In the genomic region with DNA sequence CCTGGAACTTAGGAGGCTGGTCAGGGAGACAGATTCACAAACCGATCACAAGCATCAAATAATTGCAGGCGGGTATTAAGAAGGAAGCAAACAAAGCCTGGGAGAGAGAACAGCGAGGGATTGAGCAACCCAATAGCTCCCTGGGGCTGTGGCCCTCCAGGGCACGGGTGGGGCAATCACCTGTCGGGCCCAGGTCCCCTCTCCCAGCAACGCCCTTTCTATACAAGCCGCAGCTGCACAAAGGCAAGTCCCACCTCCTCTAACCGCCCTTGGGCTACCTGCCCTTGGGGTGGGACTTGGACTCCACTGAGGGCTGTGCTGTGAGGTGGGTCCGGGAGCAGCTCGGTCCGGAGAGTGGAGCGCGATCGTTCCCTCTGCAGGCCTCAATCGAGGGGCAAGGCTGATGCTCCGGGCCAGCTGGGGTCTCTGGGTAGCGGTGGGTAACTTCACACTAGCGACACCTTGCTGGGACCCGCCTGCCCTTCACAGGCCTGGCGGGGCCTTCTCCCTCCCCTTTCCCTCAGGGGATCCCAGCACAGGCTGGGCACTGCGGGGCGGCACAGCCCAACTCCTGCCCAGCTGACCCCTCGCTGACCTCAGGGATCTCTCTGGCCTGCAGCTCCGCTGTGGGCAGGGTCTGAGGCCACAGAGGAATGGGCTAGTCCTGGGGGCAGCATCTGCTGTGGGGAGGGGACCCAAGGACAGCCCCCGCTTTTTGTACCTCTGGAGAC, we compare ENCODE assay signal across 8 cellular contexts. TPM values are rescaled to one million over a fixed set of nuclear protein-coding genes. Genes with fewer than 3 reads are reported as not detected.
A peak's percentile ranks its signal among the peaks of the same experiment; 100 is the strongest.
DNase-seq lines count a peak whose midpoint lies in the region; ATAC-seq and TF ChIP-seq lines count a peak whose summit lies in the region.

No MANE protein-coding gene starts in this region.

- in situ Hi-C loops in Panc1 (cut with HindIII; ENCODE audit: low pct_unique_long_range_greater_than_20kb, low sequenced_read_pairs) (no loop called here), KBM-7 (cut with MboI; ENCODE audit: low pct_unique_long_range_greater_than_20kb, low sequenced_read_pairs) (no loop called here)

- H3K9me3 ChIP-seq in Panc1 (ENCODE audit: control insufficient read depth, insufficient read depth, low read depth, low read length) (no peaks in the 10 kb centered on the region), prostate gland (no peaks in the 10 kb centered on the region)

- intact Hi-C loops in Panc1 (cut with micrococcal nuclease; ENCODE audit: unreplicated experiment), result no loop called here
- intact Hi-C loops in prostate gland (cut with DNase I), result loop anchor here (10.0 kb wide), 1 partner anchor 88 kb away; a partner anchor contains a TSS

- DNase-seq in SIG-M5 treated with dmso at 0.1 percent for 504 hours (lab: John Stamatoyannopoulos, UW; ENCODE audit: unreplicated experiment), result peak; percentile 84
- no peak for DNase-seq in SIG-M5 (lab: John Stamatoyannopoulos, UW)
- no peak for DNase-seq in Panc1 (ENCODE audit: low read depth, low spot score)
- no peak for DNase-seq in foreskin keratinocyte
- peak; percentile 51 for DNase-seq in prostate gland (ENCODE audit: low spot score)
- no peak for DNase-seq in KBM-7

- ATAC-seq in Panc1 (no peak), foreskin keratinocyte (peak; percentile 4), GM21619 (IDR thresholded peaks at IDR 0.05; ENCODE audit: unreplicated experiment) (no peak), HG03280 (IDR thresholded peaks at IDR 0.05; ENCODE audit: unreplicated experiment) (no peak)

- no peak overlapping the region for H3K4me3 ChIP-seq in Panc1 (ENCODE audit: low read depth in 2 of 2, low read length in 2 of 2)
- H3K4me3 ChIP-seq in prostate gland, result peak overlapping the region; percentile 53 to 85

- POLR2A ChIA-PET in Panc1 (lab: Charles Lee), result no interaction called here

- H3K36me3 ChIP-seq in Panc1 (ENCODE audit: control insufficient read depth, insufficient read depth, low read length) (peaks cover 11% of the 10 kb centered on the region), prostate gland (peaks cover 0 to 18% of the 10 kb centered on the region in 2 donors)

- CTCF ChIA-PET in Panc1 (lab: Charles Lee), result interaction anchor here (1.0 kb wide), 1 partner anchor 16 kb away, joined by 3 read pairs; no protein-coding TSS in a partner anchor

- no TSS peak for BruUV-seq in Panc1 (replicated peaks; lab: Mats Ljungman, UMichigan)

- peak; percentile 74 for TF ChIP-seq POLR2A in prostate gland (IDR thresholded peaks at IDR 0.05)

- H3K27me3 ChIP-seq in Panc1 (ENCODE audit: control insufficient read depth, insufficient read depth, low read length) (no peaks in the 10 kb centered on the region), foreskin keratinocyte (no peaks in the 10 kb centered on the region), prostate gland (replicated peaks; ENCODE audit: insufficient read depth) (no peaks in the 10 kb centered on the region)

- WGBS in prostate gland, result 31% methylated on average over 19 of the region's 25 CpGs

- TF ChIP-seq CTCF in Panc1 (IDR thresholded peaks at IDR 0.05) (peak; percentile 41), foreskin keratinocyte (conservative IDR thresholded peaks at IDR 0.05) (no peak), prostate gland (IDR thresholded peaks at IDR 0.05) (no peak)

- H3K4me1 ChIP-seq in Panc1 (ENCODE audit: control insufficient read depth, insufficient read depth, low read length) (peaks cover 17% of the 10 kb centered on the region), foreskin keratinocyte (peaks cover 23% of the 10 kb centered on the region), prostate gland (replicated peaks) (peaks cover 20% of the 10 kb centered on the region)

- peak overlapping the region; percentile 57 for H3K27ac ChIP-seq in Panc1 (ENCODE audit: low read length)
- peak overlapping the region; percentile 79 for H3K27ac ChIP-seq in foreskin keratinocyte
- peak overlapping the region; percentile 97 to 98 for H3K27ac ChIP-seq in prostate gland

RNA-seq across cellular contexts. Expression of a gene that starts 8.0 kb away (rescaled TPM):
- total RNA-seq in Panc1 (2021; ENCODE audit: unreplicated experiment) (138 TPM), foreskin keratinocyte (267 and 290 TPM in 2 replicates), prostate gland (100 to 1,000 TPM; 177 to 230 TPM)
- polyA plus RNA-seq in Panc1 (2012; ENCODE audit: insufficient read length), result 185 TPM
- 271 and 299 TPM in 2 replicates for polyA plus RNA-seq in foreskin keratinocyte

RNA-seq across cellular contexts. Expression of a gene that starts 8.3 kb away (rescaled TPM):
- total RNA-seq in Panc1 (2021; ENCODE audit: unreplicated experiment) (54.9 TPM), foreskin keratinocyte (103 and 111 TPM in 2 replicates), prostate gland (10 to 100 TPM; 37.7 to 46.3 TPM)
- polyA plus RNA-seq in Panc1 (2012; ENCODE audit: insufficient read length), result 54.0 TPM
- polyA plus RNA-seq in foreskin keratinocyte, result 115 and 133 TPM in 2 replicates

RNA-seq across cellular contexts. Expression of a gene that starts 11.3 kb away (rescaled TPM):
- total RNA-seq in Panc1 (2021; ENCODE audit: unreplicated experiment), result 13.7 TPM
- 26.1 TPM for polyA plus RNA-seq in Panc1 (2012; ENCODE audit: insufficient read length)
- 22.5 and 23.2 TPM in 2 replicates for total RNA-seq in foreskin keratinocyte
- polyA plus RNA-seq in foreskin keratinocyte, result 21.8 and 24.9 TPM in 2 replicates
- 10 to 100 TPM; 30.6 to 43.2 TPM for total RNA-seq in prostate gland

RNA-seq across cellular contexts. Expression of a gene that starts 18.6 kb away (rescaled TPM):
- total RNA-seq in Panc1 (2021; ENCODE audit: unreplicated experiment), result 126 TPM
- 249 TPM for polyA plus RNA-seq in Panc1 (2012; ENCODE audit: insufficient read length)
- 119 and 147 TPM in 2 replicates for total RNA-seq in foreskin keratinocyte
- polyA plus RNA-seq in foreskin keratinocyte, result 177 and 232 TPM in 2 replicates
- total RNA-seq in prostate gland, result 100 to 1,000 TPM; 352 to 711 TPM

RNA-seq across cellular contexts. Expression of a gene that starts 18.8 kb away (rescaled TPM):
- total RNA-seq in Panc1 (2021; ENCODE audit: unreplicated experiment), result not detected
- not detected for polyA plus RNA-seq in Panc1 (2012; ENCODE audit: insufficient read length)
- not detected in 2 replicates for total RNA-seq in foreskin keratinocyte
- polyA plus RNA-seq in foreskin keratinocyte, result not detected in 2 replicates
- total RNA-seq in prostate gland, result not detected

Comparison
In these comparisons a context has a peak if more than half of its experiments do, and no peak if none do; other contexts are left out.
1. DNase-seq: peak in SIG-M5 treated with dmso at 0.1 percent for 504 hours (single experiment) and prostate gland (single experiment); none in SIG-M5 (single experiment), Panc1 (single experiment), foreskin keratinocyte (0 of 2) and KBM-7 (single experiment).
2. H3K4me3 ChIP-seq: peak in prostate gland (2 of 2); none in Panc1 (0 of 2).
3. Peak in every context shown above with its lines, with median percentiles within 50 percentile points of each other: H3K27ac ChIP-seq.